In genomic region chr16:1535391-1536291, GRCh38 we compare ENCODE assay signal across 1 cellular context.
TF ChIP-seq lines count a peak whose summit lies in the region.

No MANE protein-coding gene starts in this region.

TF ChIP-seq in GM23338, 12 proteins besides CTCF, POLR2A, EP300 and RAD21 (continued from another document):
- TF ChIP-seq ZNF462 (CRISPR knock-in tag; IDR thresholded peaks at IDR 0.05) (no peak), ZNF331 (CRISPR knock-in tag; IDR thresholded peaks at IDR 0.05; ENCODE audit: low read depth) (no peak), POLR2AphosphoS5 (IDR thresholded peaks at IDR 0.05; ENCODE audit: low read depth) (no peak), STAT1 (IDR thresholded peaks at IDR 0.05; ENCODE audit: unreplicated experiment) (no peak), CREB1 (CRISPR knock-in tag; IDR thresholded peaks at IDR 0.05; ENCODE audit: low read depth) (no peak)
